In the genomic region with DNA sequence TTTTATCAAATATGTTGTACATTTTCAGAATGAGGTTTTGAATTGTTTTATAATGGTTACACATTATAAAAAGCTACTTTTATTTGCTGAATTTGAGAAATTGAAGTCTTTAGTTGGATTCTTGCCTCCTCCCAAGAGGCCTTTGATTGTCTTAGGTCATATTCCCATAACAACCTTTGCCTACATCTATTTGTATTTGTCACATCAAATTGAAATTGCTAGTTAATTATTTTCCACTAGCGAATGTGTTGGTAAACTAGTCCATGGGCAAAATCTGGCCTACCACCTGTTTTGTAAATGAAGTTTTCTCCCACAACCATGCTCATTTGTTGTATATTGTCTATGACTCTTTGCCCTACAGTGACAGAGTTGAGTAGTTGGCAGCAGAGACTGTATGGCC, we compare ENCODE assay signal across 7 cellular contexts.
"Had no signal": no experiment of that assay in that cellular context is flagged by ENCODE, and none has a peak within 500 bp of the region (broad histone marks: within the 10 kb centered on the region; RNA-seq: fewer than 3 reads in every experiment).

No MANE protein-coding gene starts in this region.

- H3K4me2 ChIP-seq: GM23338 had no signal

- H3K27me3 Mint-ChIP-seq: IgD-negative memory B cell had no signal

- H3K4me3 Mint-ChIP-seq: GM23338, H9, IgD-negative memory B cell had no signal

- H3K4me3 ChIP-seq: GM23338 had no signal

- H3K27ac Mint-ChIP-seq: GM23338, H9, IgD-negative memory B cell had no signal

- H3K4me1 Mint-ChIP-seq: GM23338, IgD-negative memory B cell had no signal

- DNase-seq: H9, HCEC 1CT had no signal

- FAIRE-seq: H1, H54, HTR-8/SVneo had no signal

- H2AFZ ChIP-seq: GM23338 had no signal

- ATAC-seq: GM23338 had no signal
